Comparison of ENCODE assay signal across 22 cellular contexts in genomic region chr19:48471836-48472235, GRCh38.
"Had no signal": no experiment of that assay in that cellular context is flagged by ENCODE, and none has a peak within 500 bp of the region (broad histone marks: within the 10 kb centered on the region; RNA-seq: fewer than 3 reads in every experiment).

No MANE protein-coding gene starts in this region.

- ATAC-seq: left ventricle myocardium superior, natural killer cell, right cardiac atrium, SK-N-SH treated with all-trans-retinoic acid at 6 μM for 48 hours had no signal

- DNase-seq: activated CD8-positive, alpha-beta memory T cell treated with anti-CD3 and anti-CD28 coated beads for 24 hours; activated naive CD4-positive, alpha-beta T cell treated with anti-CD3 and anti-CD28 coated beads, Interleukin-2, amount 10 ng/mL, durations not matched to agents 7 days and 5 days; activated T-cell treated with anti-CD3 and anti-CD28 coated beads for 4 hours; hypothalamus; kidney; left ventricle myocardium superior; mesendoderm; natural killer cell; occipital lobe; stimulated activated CD4-positive, alpha-beta T cell treated with anti-CD3 and anti-CD28 coated beads, Interleukin-15, amount 100 ng/mL, for 24 hours; stimulated activated CD4-positive, alpha-beta T cell treated with anti-CD3 and anti-CD28 coated beads, Interleukin-4, amount 100 ng/mL, for 1 hour; stimulated activated naive CD4-positive, alpha-beta T cell treated with Interleukin-2 at 50 U/mL for 16 hours; T-helper 1 cell; T1000; upper lobe of left lung had no signal

- H3K9me3 Mint-ChIP-seq: activated naive CD4-positive, alpha-beta T cell treated with anti-CD3 and anti-CD28 coated beads, Interleukin-2, amount 10 ng/mL, durations not matched to agents 7 days and 5 days; natural killer cell had no signal

- H3K4me3 ChIP-seq: adrenal gland, esophagus muscularis mucosa, prostate gland, skin epidermis, upper lobe of left lung had no signal

- H3K36me3 Mint-ChIP-seq: natural killer cell had no signal

- H3K27me3 ChIP-seq: adrenal gland, esophagus muscularis mucosa, upper lobe of left lung had no signal

- H3K27ac ChIP-seq: adrenal gland, esophagus muscularis mucosa, prostate gland, VCaP had no signal

- H3K9me3 ChIP-seq: adrenal gland, esophagus muscularis mucosa, prostate gland, upper lobe of left lung had no signal
